In the genomic region with DNA sequence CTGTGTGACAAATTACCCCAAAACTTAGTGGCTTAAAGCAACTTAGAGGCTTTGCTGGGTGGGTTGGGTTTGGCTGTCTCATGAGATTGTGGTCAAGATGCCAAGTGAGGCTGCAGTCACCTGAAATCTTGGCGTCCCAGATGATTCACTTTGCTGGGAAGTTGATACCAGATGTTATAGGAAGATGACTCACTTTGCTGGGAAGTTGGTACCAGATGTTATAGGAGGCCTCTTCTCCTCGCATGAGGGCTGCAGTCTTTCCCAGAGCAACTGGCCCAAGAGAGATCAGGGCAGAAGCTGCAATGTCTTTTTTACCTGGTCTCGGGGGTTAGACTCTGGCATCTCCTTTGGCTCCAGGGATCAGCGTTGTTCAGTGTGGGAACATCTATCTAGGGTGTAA, we compare ENCODE assay signal across 15 cellular contexts. TPM values are rescaled to one million over a fixed set of nuclear protein-coding genes. Genes with fewer than 3 reads are reported as not detected.
DNase-seq lines count a peak whose midpoint lies in the region; ATAC-seq and TF ChIP-seq lines count a peak whose summit lies in the region.
"Had no signal": no experiment of that assay in that cellular context is flagged by ENCODE, and none has a peak within 500 bp of the region (broad histone marks: within the 10 kb centered on the region; RNA-seq: fewer than 3 reads in every experiment).

No MANE protein-coding gene starts in this region.

- no peak overlapping the region for H3K9ac ChIP-seq in H9 (ENCODE audit: extremely low read depth, insufficient read length, low read length)

- H3K4me2 ChIP-seq in H9 (ENCODE audit: insufficient read depth, insufficient read length, low read length): no peak overlapping the region

- no peak overlapping the region for H2BK5ac ChIP-seq in H9 (ENCODE audit: insufficient read length, low read length)

- H3K36me3 Mint-ChIP-seq in H9 (ENCODE audit: insufficient read depth in 1 of 3, low read depth in 3 of 3): no peaks in the 10 kb centered on the region; a peak in 1 of 7 replicates
- H3K36me3 Mint-ChIP-seq in activated T-helper 2 cell treated with anti-CD3 and anti-CD28 coated beads, Interferon-gamma antibody, Interleukin-2, Interleukin-4, amounts not matched to agents 10 μg/mL and 5 μg/mL and 100 μg/mL, durations not matched to agents 14 hours and 24 hours and 36 hours (ENCODE audit: low read depth): no peaks in the 10 kb centered on the region

- DNase-seq in H9 (peak; percentile 5), fibroblast of villous mesenchyme (ENCODE audit: low read depth) (peak; percentile 97), stromal cell of bone marrow (ENCODE audit: low read depth) (peak; percentile 48), activated T-cell treated with anti-CD3 and anti-CD28 coated beads for 4 hours (no peak), KG1 (lab: John Stamatoyannopoulos, UW) (no peak)
- DNase-seq in activated T-helper 2 cell treated with anti-CD3 and anti-CD28 coated beads, Interferon-gamma antibody, Interleukin-2, Interleukin-4, amounts not matched to agents 10 μg/mL and 5 μg/mL and 100 μg/mL, durations not matched to agents 14 hours and 24 hours and 36 hours (ENCODE audit: low spot score): peak; percentile 3
- DNase-seq: H7; left cardiac atrium; NCI-H2171 treated with DMSO at 0.1 percent for 48 hours; stimulated activated naive B cell treated with anti-CD40 and anti-IgM and Interleukin-4, amounts not matched to agents 10 μg/mL and 1 μg/mL and 100 μg/mL, for 72 hours; T-helper 9 cell had no signal

- no peaks in the 10 kb centered on the region for H3K4me1 Mint-ChIP-seq in H9
- H3K4me1 Mint-ChIP-seq in activated T-helper 2 cell treated with anti-CD3 and anti-CD28 coated beads, Interferon-gamma antibody, Interleukin-2, Interleukin-4, amounts not matched to agents 10 μg/mL and 5 μg/mL and 100 μg/mL, durations not matched to agents 14 hours and 24 hours and 36 hours (ENCODE audit: low read depth): no peaks in the 10 kb centered on the region
- H3K4me1 Mint-ChIP-seq: stimulated activated naive B cell treated with anti-CD40 and anti-IgM and Interleukin-4, amounts not matched to agents 10 μg/mL and 1 μg/mL and 100 μg/mL, for 72 hours had no signal

- no peak for ATAC-seq in HG02981 (IDR thresholded peaks at IDR 0.05; ENCODE audit: unreplicated experiment)
- ATAC-seq: K562; stimulated activated naive B cell treated with anti-CD40 and anti-IgM and Interleukin-4, amounts not matched to agents 10 μg/mL and 1 μg/mL and 100 μg/mL, for 72 hours had no signal

- H3K9me3 ChIP-seq in H9 (ENCODE audit: control insufficient read depth, low read depth, low read length): no peaks in the 10 kb centered on the region
- H3K9me3 ChIP-seq: esophagus muscularis mucosa, neutrophil had no signal

- H2BK12ac ChIP-seq in H9 (ENCODE audit: insufficient read length, low read depth, low read length): no peak overlapping the region

- no peak overlapping the region for H3K18ac ChIP-seq in H9 (ENCODE audit: insufficient read length, low read depth, low read length)

- no peaks in the 10 kb centered on the region for H3K9me3 Mint-ChIP-seq in H9
- peaks cover 3% of the 10 kb centered on the region for H3K9me3 Mint-ChIP-seq in activated T-helper 2 cell treated with anti-CD3 and anti-CD28 coated beads, Interferon-gamma antibody, Interleukin-2, Interleukin-4, amounts not matched to agents 10 μg/mL and 5 μg/mL and 100 μg/mL, durations not matched to agents 14 hours and 24 hours and 36 hours

- H3K4me3 Mint-ChIP-seq in H9: no peak overlapping the region
- H3K4me3 Mint-ChIP-seq in activated T-helper 2 cell treated with anti-CD3 and anti-CD28 coated beads, Interferon-gamma antibody, Interleukin-2, Interleukin-4, amounts not matched to agents 10 μg/mL and 5 μg/mL and 100 μg/mL, durations not matched to agents 14 hours and 24 hours and 36 hours (ENCODE audit: low read depth): no peak overlapping the region
- H3K4me3 Mint-ChIP-seq: stimulated activated naive B cell treated with anti-CD40 and anti-IgM and Interleukin-4, amounts not matched to agents 10 μg/mL and 1 μg/mL and 100 μg/mL, for 72 hours had no signal

- H4K8ac ChIP-seq in H9 (replicated peaks; ENCODE audit: insufficient read length, low read depth, low read length): no peak overlapping the region

- no peak overlapping the region for H3K4ac ChIP-seq in H9 (ENCODE audit: low read depth, low read length)

- no CpG with 5 or more reads among the region's 4 CpGs for WGBS in H9 (ENCODE audit: extremely low coverage, insufficient read length, low lambda C conversion rate)

- H3K23me2 ChIP-seq in H9 (ENCODE audit: insufficient read length, low read depth, low read length, poor library complexity, severe bottlenecking): no peaks in the 10 kb centered on the region

- H3K27me3 Mint-ChIP-seq in H9 (ENCODE audit: low read depth): no peaks in the 10 kb centered on the region
- H3K27me3 Mint-ChIP-seq in activated T-helper 2 cell treated with anti-CD3 and anti-CD28 coated beads, Interferon-gamma antibody, Interleukin-2, Interleukin-4, amounts not matched to agents 10 μg/mL and 5 μg/mL and 100 μg/mL, durations not matched to agents 14 hours and 24 hours and 36 hours (ENCODE audit: low read depth): peaks cover 5% of the 10 kb centered on the region
- H3K27me3 Mint-ChIP-seq: stimulated activated naive B cell treated with anti-CD40 and anti-IgM and Interleukin-4, amounts not matched to agents 10 μg/mL and 1 μg/mL and 100 μg/mL, for 72 hours had no signal

- H3K79me1 ChIP-seq in H9 (ENCODE audit: insufficient read depth, low read depth, low read length, poor library complexity, severe bottlenecking): no peaks in the 10 kb centered on the region

- no peaks in the 10 kb centered on the region for H3K4me1 ChIP-seq in H9 (ENCODE audit: insufficient read depth, low read length)
- H3K4me1 ChIP-seq: esophagus muscularis mucosa had no signal

- no peak overlapping the region for H2BK120ac ChIP-seq in H9 (ENCODE audit: low read depth, low read length, poor library complexity, severe bottlenecking)

- H4K20me1 ChIP-seq in H9 (ENCODE audit: control insufficient read depth, insufficient read depth, insufficient read length): no peaks in the 10 kb centered on the region

- no peak overlapping the region for H3K4me3 ChIP-seq in fibroblast of villous mesenchyme (ENCODE audit: low read depth, low read length)
- H3K4me3 ChIP-seq: esophagus muscularis mucosa, K562 had no signal

- intact Hi-C loops in activated T-helper 2 cell treated with anti-CD3 and anti-CD28 coated beads, Interferon-gamma antibody, Interleukin-2, Interleukin-4, amounts not matched to agents 10 μg/mL and 5 μg/mL and 100 μg/mL, durations not matched to agents 14 hours and 24 hours and 36 hours (cut with micrococcal nuclease): no loop called here

- H3K27ac ChIP-seq in H9 (ENCODE audit: insufficient read length, low read depth, low read length): no peak overlapping the region
- H3K27ac ChIP-seq: esophagus muscularis mucosa, neutrophil had no signal

- no peak overlapping the region for H3K56ac ChIP-seq in H9 (ENCODE audit: insufficient read length, low read depth, low read length)

- no peak overlapping the region for H2BK20ac ChIP-seq in H9 (ENCODE audit: low read depth, low read length, poor library complexity, severe bottlenecking)

- no peak overlapping the region for H3T11ph ChIP-seq in H9 (ENCODE audit: low read length)

- H3K23ac ChIP-seq in H9 (ENCODE audit: insufficient read length, low read depth, low read length): no peak overlapping the region

- TF ChIP-seq CTCF in H9 (conservative IDR thresholded peaks at IDR 0.05) (no peak), fibroblast of villous mesenchyme (IDR thresholded peaks at IDR 0.05; ENCODE audit: insufficient read depth, low read depth, low read length) (no peak)

- no peaks in the 10 kb centered on the region for H3K27me3 ChIP-seq in H9 (ENCODE audit: insufficient read depth, low read length)
- H3K27me3 ChIP-seq: esophagus muscularis mucosa, neutrophil had no signal

- no peak overlapping the region for H2AK5ac ChIP-seq in H9 (ENCODE audit: insufficient read length, low read length)

- H3K27ac Mint-ChIP-seq in H9: no peak overlapping the region; a peak in 1 of 7 replicates
- H3K27ac Mint-ChIP-seq in activated T-helper 2 cell treated with anti-CD3 and anti-CD28 coated beads, Interferon-gamma antibody, Interleukin-2, Interleukin-4, amounts not matched to agents 10 μg/mL and 5 μg/mL and 100 μg/mL, durations not matched to agents 14 hours and 24 hours and 36 hours: no peak overlapping the region
- H3K27ac Mint-ChIP-seq: stimulated activated naive B cell treated with anti-CD40 and anti-IgM and Interleukin-4, amounts not matched to agents 10 μg/mL and 1 μg/mL and 100 μg/mL, for 72 hours had no signal

- no peak overlapping the region for H2AFZ ChIP-seq in H9 (ENCODE audit: low read length)

- H3K14ac ChIP-seq in H9 (ENCODE audit: insufficient read depth, low read length): no peak overlapping the region

- no peak overlapping the region for H4K91ac ChIP-seq in H9 (ENCODE audit: insufficient read length, low read depth, low read length)

- H2BK15ac ChIP-seq in H9 (ENCODE audit: low read depth, low read length): no peak overlapping the region

- H3K79me2 ChIP-seq in H9 (ENCODE audit: insufficient read depth, low read length): no peaks in the 10 kb centered on the region

- H4K5ac ChIP-seq in H9 (ENCODE audit: insufficient read length, low read depth, low read length): no peak overlapping the region

RNA-seq across cellular contexts. Expression of a gene that starts 16.8 kb away (rescaled TPM):
- total RNA-seq in H9 (2021): 0.33 TPM in 1 of 2 replicates, not detected in the other
- 0.46 and 0.51 TPM in 2 replicates for total RNA-seq in activated T-helper 2 cell treated with anti-CD3 and anti-CD28 coated beads, Interferon-gamma antibody, Interleukin-2, Interleukin-4, amounts not matched to agents 10 μg/mL and 5 μg/mL and 100 μg/mL, durations not matched to agents 14 hours and 24 hours and 36 hours
- total RNA-seq in fibroblast of villous mesenchyme: 0.64 TPM in 1 of 2 replicates, not detected in the other
- total RNA-seq: H7, K562 had no signal

Comparison
In these comparisons a context has a peak if more than half of its experiments do, and no peak if none do; other contexts are left out.
1. DNase-seq: peak in H9 (single experiment), activated T-helper 2 cell treated with anti-CD3 and anti-CD28 coated beads, Interferon-gamma antibody, Interleukin-2, Interleukin-4, amounts not matched to agents 10 μg/mL and 5 μg/mL and 100 μg/mL, durations not matched to agents 14 hours and 24 hours and 36 hours (single experiment), fibroblast of villous mesenchyme (single experiment) and stromal cell of bone marrow (single experiment); none in activated T-cell treated with anti-CD3 and anti-CD28 coated beads for 4 hours (single experiment) and KG1 (single experiment).